In genomic region chr10:38094158-38094922, GRCh38 we compare ENCODE assay signal across 8 cellular contexts. TPM values are rescaled to one million over a fixed set of nuclear protein-coding genes. Genes with fewer than 3 reads are reported as not detected.
DNase-seq lines count a peak whose midpoint lies in the region; ATAC-seq, FAIRE-seq and TF ChIP-seq lines count a peak whose summit lies in the region.

ZNF37A (plus strand) TSS chr10:38094337; CDS start chr10:38096618, 2,281 bp downstream.

- H3K9me3 ChIP-seq in kidney (ENCODE audit: control insufficient read depth in 1 of 2, low read length in 2 of 2), result no peaks in the 10 kb centered on the region

- peaks cover 6 to 26% of the 10 kb centered on the region in 2 donors for H3K36me3 ChIP-seq in kidney (ENCODE audit: control insufficient read depth in 1 of 2, insufficient read depth in 2 of 2, low read length in 2 of 2)

- intact Hi-C loops in kidney (cut with DNase I), result no loop called here

- DNase-seq in AG10803 (ENCODE audit: low read depth) (peak; percentile 95), NCI-H460 (ENCODE audit: extremely low read depth, low read depth) (peak; percentile 93), cerebellar nuclear complex (lab: John Stamatoyannopoulos, UW) (peak; percentile 61 to 89), kidney (peak; percentile 96)
- peak; percentile 81 for DNase-seq in activated CD4-positive, CD25-positive, alpha-beta regulatory T cell treated with anti-CD3 and anti-CD28 coated beads, Interleukin-2, amount 50 U/mL, for 72 hours
- DNase-seq in stimulated activated CD4-positive, alpha-beta T cell treated with anti-CD3 and anti-CD28 coated beads, Interleukin-15, amount 100 ng/mL, for 24 hours, result peak; percentile 93

- FAIRE-seq in kidney (lab: Jason Lieb, UNC), result no peak

- peak within 1 kb of the TSS; percentile 76 to 85 for H3K27ac ChIP-seq in kidney (ENCODE audit: low read depth in 2 of 2, low read length in 2 of 2)

- peaks cover 3 to 11% of the 10 kb centered on the region in 2 donors for H3K4me1 ChIP-seq in kidney (ENCODE audit: control insufficient read depth in 1 of 2, insufficient read depth in 1 of 2, low read depth in 1 of 2, low read length in 2 of 2)

- TF ChIP-seq CTCF in AG10803 (conservative IDR thresholded peaks at IDR 0.05; ENCODE audit: low read length) (no peak), kidney (IDR thresholded peaks at IDR 0.05; ENCODE audit: borderline replicate concordance, extremely low read depth, insufficient read depth) (no peak)

- H3K9ac ChIP-seq in kidney (ENCODE audit: low read length in 2 of 2), result peak within 1 kb of the TSS; percentile 88 to 91

- peak; percentile 95 for ATAC-seq in GM19043 (IDR thresholded peaks at IDR 0.05; ENCODE audit: low read depth, unreplicated experiment)
- ATAC-seq in HG03378 (IDR thresholded peaks at IDR 0.05; ENCODE audit: unreplicated experiment), result peak; percentile 99

- H3K4me3 ChIP-seq in AG10803 (ENCODE audit: low read length), result peak within 1 kb of the TSS; percentile 91
- peak within 1 kb of the TSS; percentile 80 to 96 for H3K4me3 ChIP-seq in kidney (ENCODE audit: low read length in 2 of 2)

RNA-seq across cellular contexts. Expression of gene ZNF37A, which starts in this region (rescaled TPM):
- 11.9 and 16.3 TPM in 2 replicates for total RNA-seq in NCI-H460 (2014; rRNA removed; shearing (Covaris generic))
- polyA plus RNA-seq in NCI-H460 (2014; cell fraction: nucleus; rRNA removed), result 20.8 and 25.0 TPM in 2 replicates
- 18.8 TPM for total RNA-seq in kidney
- polyA plus RNA-seq in kidney (ENCODE audit: insufficient read depth, low read depth, low replicate concordance), result 4.0 TPM

Comparison
In these comparisons a context has a peak if more than half of its experiments do, and no peak if none do; other contexts are left out.
1. Peak in every context shown above with its lines: DNase-seq, ATAC-seq, H3K4me3 ChIP-seq and H3K27ac ChIP-seq.